Comparison of ENCODE assay signal across 18 cellular contexts in genomic region chr11:134740590-134741342, GRCh38.
"Had no signal": no experiment of that assay in that cellular context is flagged by ENCODE, and none has a peak within 500 bp of the region (broad histone marks: within the 10 kb centered on the region; RNA-seq: fewer than 3 reads in every experiment).

No MANE protein-coding gene starts in this region.

- H3K4me3 ChIP-seq: ascending aorta, psoas muscle, sigmoid colon, thoracic aorta had no signal

- H3K9me3 ChIP-seq: ascending aorta, psoas muscle, sigmoid colon, thoracic aorta had no signal

- FAIRE-seq: colon, endothelial cell of umbilical vein had no signal

- H3K27ac ChIP-seq: ascending aorta, foreskin keratinocyte, psoas muscle, sigmoid colon, thoracic aorta, WERI-Rb-1 had no signal

- ATAC-seq: activated CD4-positive, alpha-beta T cell treated with anti-CD3 and anti-CD28 coated beads for 36 hours; activated naive CD8-positive, alpha-beta T cell treated with anti-CD3 and anti-CD28 coated beads, Interleukin-2, amount 50 U/mL, for 24 hours; foreskin keratinocyte; left lobe of liver; psoas muscle; stimulated activated naive CD8-positive, alpha-beta T cell treated with anti-CD3 and anti-CD28 coated beads, Interleukin-15, amount 100 ng/mL, for 72 hours had no signal

- H3K27me3 ChIP-seq: ascending aorta, foreskin keratinocyte, sigmoid colon had no signal

- H3K36me3 ChIP-seq: ascending aorta, sigmoid colon, thoracic aorta, WERI-Rb-1 had no signal

- H3K4me1 ChIP-seq: foreskin keratinocyte, psoas muscle had no signal

- DNase-seq: activated CD4-positive, alpha-beta memory T cell treated with anti-CD3 and anti-CD28 coated beads, Interleukin-2, amount 10 ng/mL, durations not matched to agents 7 days and 5 days; activated CD4-positive, alpha-beta T cell treated with anti-CD3 and anti-CD28 coated beads for 36 hours; activated CD8-positive, alpha-beta memory T cell treated with anti-CD3 and anti-CD28 coated beads, Interleukin-2, amount 50 U/mL, for 48 hours; activated naive CD4-positive, alpha-beta T cell; activated naive CD8-positive, alpha-beta T cell treated with anti-CD3 and anti-CD28 coated beads, Interleukin-2, amount 50 U/mL, for 24 hours; effector CD4-positive, alpha-beta T cell; foreskin keratinocyte; head of caudate nucleus; psoas muscle; sigmoid colon; stimulated activated CD4-positive, alpha-beta T cell treated with anti-CD3 and anti-CD28 coated beads, Interleukin-4, amount 100 ng/mL, for 1 hour; stimulated activated naive CD8-positive, alpha-beta T cell treated with anti-CD3 and anti-CD28 coated beads, Interleukin-15, amount 100 ng/mL, for 72 hours; WERI-Rb-1 had no signal
